In genomic region chr9:134368571-134368970, GRCh38 we compare ENCODE assay signal across 1 cellular context.
TF ChIP-seq lines count a peak whose summit lies in the region.

No MANE protein-coding gene starts in this region.

TF ChIP-seq in liver, 16 proteins besides CTCF, POLR2A, EP300 and RAD21 (continued from another document):
- TF ChIP-seq REST (IDR thresholded peaks at IDR 0.05) (no peak), NR2F2 (IDR thresholded peaks at IDR 0.05) (no peak), JUND (IDR thresholded peaks at IDR 0.05) (no peak), EGR1 (IDR thresholded peaks at IDR 0.05; ENCODE audit: low read depth in 2 of 2) (no peak), RXRA (IDR thresholded peaks at IDR 0.05) (no peak), HNF4G (IDR thresholded peaks at IDR 0.05) (no peak), HNF4A (conservative IDR thresholded peaks at IDR 0.05) (no peak), GABPA (IDR thresholded peaks at IDR 0.05 in 1 of 2, conservative IDR thresholded peaks at IDR 0.05 in 1 of 2) (no peak), TAF1 (conservative IDR thresholded peaks at IDR 0.05) (no peak), FOXA1 (IDR thresholded peaks at IDR 0.05) (no peak), FOXA2 (IDR thresholded peaks at IDR 0.05) (no peak), YY1 (IDR thresholded peaks at IDR 0.05) (no peak), MAX (IDR thresholded peaks at IDR 0.05) (no peak)
- TF ChIP-seq, protein P1, sequence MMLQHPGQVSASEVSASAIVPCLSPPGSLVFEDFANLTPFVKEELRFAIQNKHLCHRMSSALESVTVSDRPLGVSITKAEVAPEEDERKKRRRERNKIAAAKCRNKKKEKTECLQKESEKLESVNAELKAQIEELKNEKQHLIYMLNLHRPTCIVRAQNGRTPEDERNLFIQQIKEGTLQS (IDR thresholded peaks at IDR 0.05), result no peak
TF ChIP-seq in liver: peak in this region for 0.
